ENCODE assay signal across 8 cellular contexts in genomic region chr18:63505566-63506335, GRCh38. TPM values are rescaled to one million over a fixed set of nuclear protein-coding genes. Genes with fewer than 3 reads are reported as not detected.
DNase-seq lines count a peak whose midpoint lies in the region; ATAC-seq, FAIRE-seq and TF ChIP-seq lines count a peak whose summit lies in the region.

No MANE protein-coding gene starts in this region.

- H3K36me3 Mint-ChIP-seq in nephron progenitor cell (ENCODE audit: low read depth), result no peaks in the 10 kb centered on the region

- H3K4me3 Mint-ChIP-seq in nephron progenitor cell, result no peak overlapping the region

- H3K4me1 ChIP-seq in Karpas-422 (ENCODE audit: low read length) (no peaks in the 10 kb centered on the region), GM12878 (ENCODE audit: control insufficient read depth, insufficient read depth, low read length) (no peaks in the 10 kb centered on the region)

- H3K9ac ChIP-seq in Karpas-422 (ENCODE audit: low read length), result no peak overlapping the region
- H3K9ac ChIP-seq in GM12878 (ENCODE audit: control insufficient read depth, insufficient read depth, low read length), result no peak overlapping the region

- H3K9me3 Mint-ChIP-seq in nephron progenitor cell, result no peaks in the 10 kb centered on the region

- H3K4me3 ChIP-seq in Karpas-422 (ENCODE audit: low read length), result no peak overlapping the region
- H3K4me3 ChIP-seq in GM12878, result no peak overlapping the region

- H3K36me3 ChIP-seq in Karpas-422 (ENCODE audit: insufficient read depth, low read length) (no peaks in the 10 kb centered on the region), GM12878 (ENCODE audit: control insufficient read depth in 2 of 2, insufficient read depth in 2 of 2, low read length in 1 of 2) (no peaks in the 10 kb centered on the region)

- SMC1A ChIA-PET in GM12878 (lab: Charles Lee; ENCODE audit: uncharacterized antibody, unreplicated experiment), result interaction anchor here (1.1 to 1.2 kb wide), 2 partner anchors 17 to 57 kb away, joined by 3 read pairs; no protein-coding TSS in a partner anchor

- H4K20me1 ChIP-seq in Karpas-422 (ENCODE audit: insufficient read depth, low read depth, low read length), result no peaks in the 10 kb centered on the region
- no peaks in the 10 kb centered on the region for H4K20me1 ChIP-seq in GM12878 (ENCODE audit: control insufficient read depth, insufficient read depth)

- FAIRE-seq in GM12878 (lab: Jason Lieb, UNC), result no peak
- FAIRE-seq in GM12892 (lab: Jason Lieb, UNC), result no peak

- no peaks in the 10 kb centered on the region for H3K9me2 ChIP-seq in Karpas-422 (replicated peaks; ENCODE audit: insufficient read depth, low read length)

- 0 out of 2 replicates have a peak, but pooled peaks cover 2% of the 10 kb centered on the region for H3K27me3 ChIP-seq in Karpas-422 (ENCODE audit: low read length)
- no peaks in the 10 kb centered on the region for H3K27me3 ChIP-seq in GM12878 (replicated peaks in 1 of 2; ENCODE audit: control insufficient read depth in 2 of 2, insufficient read depth in 2 of 2, low read length in 1 of 2)

- H3K9me3 ChIP-seq in Karpas-422 (ENCODE audit: low read length) (no peaks in the 10 kb centered on the region), GM12878 (replicated peaks; ENCODE audit: control insufficient read depth, insufficient read depth, low read length) (no peaks in the 10 kb centered on the region)

- TF ChIP-seq POLR2A in GM12878 (IDR thresholded peaks at IDR 0.05; ENCODE audit: low read depth, low read length) (no peak), GM12892 (IDR thresholded peaks at IDR 0.05; ENCODE audit: low read depth, low read length) (no peak)

- TF ChIP-seq CTCF in GM12878 (IDR thresholded peaks at IDR 0.05 in 2 of 3, conservative IDR thresholded peaks at IDR 0.05 in 1 of 3; ENCODE audit: control insufficient read depth in 2 of 3, extremely low read depth in 1 of 3, insufficient read depth in 1 of 3, low read depth in 3 of 3, low read length in 3 of 3), result peak; percentile 41 to 67 (median 66)
- peak; percentile 61 for TF ChIP-seq CTCF in nephron progenitor cell (IDR thresholded peaks at IDR 0.05)

- POLR2A ChIA-PET in GM12878 (lab: Charles Lee), result no interaction called here

- H3K27ac ChIP-seq in Karpas-422 (ENCODE audit: low read length) (no peak overlapping the region), GM12878 (ENCODE audit: control insufficient read depth, insufficient read depth) (no peak overlapping the region)

- peaks cover 14% of the 10 kb centered on the region for H3K4me1 Mint-ChIP-seq in nephron progenitor cell

- RAD21 ChIA-PET in GM12878 (lab: Charles Lee; ENCODE audit: unreplicated experiment), result no interaction called here

- WGBS in GM12878 (ENCODE audit: insufficient coverage, insufficient replicate concordance, low lambda C conversion rate, missing lambda C conversion rate), result 24% methylated on average over 2 of the region's 2 CpGs

- H2AFZ ChIP-seq in Karpas-422 (ENCODE audit: low read length) (no peak overlapping the region), GM12878 (ENCODE audit: control insufficient read depth, low read depth, low read length) (no peak overlapping the region)

- no peak for TF ChIP-seq EP300 in GM12878 (IDR thresholded peaks at IDR 0.05; ENCODE audit: borderline replicate concordance in 1 of 2, control insufficient read depth in 1 of 2, low read depth in 2 of 2, low read length in 2 of 2)

- H3K27me3 Mint-ChIP-seq in nephron progenitor cell (ENCODE audit: low read depth, poor library complexity), result peaks cover 3% of the 10 kb centered on the region

- peak; percentile 61 for TF ChIP-seq RAD21 in GM12878 (IDR thresholded peaks at IDR 0.05; ENCODE audit: insufficient read depth, low read depth, low read length)

- in situ Hi-C loops in GM12878 (cut with MboI), result loop anchor here (25.0 kb wide), 1 partner anchor 482 kb away; no protein-coding TSS in a partner anchor

- no TSS peak for BruUV-seq in GM12878 (replicated peaks; lab: Mats Ljungman, UMichigan)

- no peak overlapping the region for H3K27ac Mint-ChIP-seq in nephron progenitor cell

- peak; percentile 51 for DNase-seq in stimulated activated CD4-positive, alpha-beta T cell treated with anti-CD3 and anti-CD28 coated beads, Interleukin-15, amount 100 ng/mL, for 24 hours
- no peak for DNase-seq in stimulated activated CD4-positive, alpha-beta T cell treated with anti-CD3 and anti-CD28 coated beads, Interleukin-4, amount 100 ng/mL, for 4 hours
- DNase-seq in Karpas-422 (peak; percentile 88), GM12878 (ENCODE audit: low read depth, low spot score) (no peak), nephron progenitor cell (peak; percentile 36), GM12892 (ENCODE audit: insufficient read length) (no peak)

- intact Hi-C loops in GM12878 (cut with micrococcal nuclease; ENCODE audit: unreplicated experiment), result no loop called here

- CTCF ChIA-PET in GM12878 (lab: Yijun Ruan, JAX), result interaction anchor here (0.5 to 9.3 kb wide), 11 partner anchors 8 to 681 kb away, joined by 3 to 91 read pairs (median 4); no protein-coding TSS in a partner anchor

- H3K4me2 ChIP-seq in Karpas-422 (ENCODE audit: low read depth, low read length, poor library complexity, severe bottlenecking), result no peak overlapping the region
- H3K4me2 ChIP-seq in GM12878 (ENCODE audit: control insufficient read depth, insufficient read depth), result no peak overlapping the region

- H3K79me2 ChIP-seq in Karpas-422 (ENCODE audit: low read length) (no peaks in the 10 kb centered on the region), GM12878 (ENCODE audit: control insufficient read depth, insufficient read depth, low read length) (no peaks in the 10 kb centered on the region)

- ATAC-seq in GM12878, result peak; percentile 85
- ATAC-seq in GM19463 (IDR thresholded peaks at IDR 0.05; ENCODE audit: unreplicated experiment), result no peak
- no peak for ATAC-seq in GM21515 (IDR thresholded peaks at IDR 0.05; ENCODE audit: unreplicated experiment)

TF ChIP-seq in GM12878, 131 proteins besides CTCF, POLR2A, EP300 and RAD21 (continues in another document):
- TF ChIP-seq TARDBP (IDR thresholded peaks at IDR 0.05; ENCODE audit: borderline replicate concordance) (no peak), MTA2 (IDR thresholded peaks at IDR 0.05; ENCODE audit: low read depth) (no peak), TCF12 (IDR thresholded peaks at IDR 0.05; ENCODE audit: low read depth, low read length) (no peak), BMI1 (IDR thresholded peaks at IDR 0.05; ENCODE audit: borderline replicate concordance) (no peak), NKRF (conservative IDR thresholded peaks at IDR 0.05) (no peak)

RNA-seq across cellular contexts. Expression of gene SERPINB5, which starts 29.0 kb away (rescaled TPM):
- 1.0 TPM in 1 of 2 replicates, not detected in the other for total RNA-seq in Karpas-422 (2014; rRNA removed; shearing (Covaris generic); ENCODE audit: low replicate concordance)
- not detected in 2 replicates for total RNA-seq in GM12878 (2013; cell fraction: nucleolus; rRNA removed)
- total RNA-seq in GM12878 (2014; rRNA removed), result 0.05 TPM in 1 of 2 replicates, not detected in the other
- not detected in 2 replicates for total RNA-seq in GM12878 (2014; rRNA removed; fragmentation: Illumina TruSeq; extraction: Trizol)
- not detected in 2 replicates for total RNA-seq in GM12878 (2021)
- polyA plus RNA-seq in GM12878 (2011; ENCODE audit: low read depth), result not detected
- polyA plus RNA-seq in GM12878 (2011; rRNA removed), result 0.04 TPM in 1 of 2 replicates, not detected in the other
- polyA plus RNA-seq in GM12878 (2011; cell fraction: cytosol; rRNA removed), result not detected in 2 replicates
- polyA plus RNA-seq in GM12878 (2011; cell fraction: nucleus; rRNA removed), result not detected in 2 replicates
- not detected in 2 replicates for polyA plus RNA-seq in GM12878 (2012)
- polyA plus RNA-seq in GM12878 (2014; fragmentation: Illumina TruSeq; extraction: Trizol), result 0.03 TPM in 1 of 2 replicates, not detected in the other
- polyA plus RNA-seq in GM12878 (2014; fragmentation: Nextera tagmentation; extraction: Ambion mirVana), result not detected
- polyA plus RNA-seq in GM12878 (2014; rRNA removed), result not detected in 2 replicates
- polyA plus RNA-seq in GM12878 (2016; fragmentation: Nextera tagmentation; extraction: Ambion mirVana), result not detected
- polyA minus RNA-seq in GM12878 (2011; rRNA and poly(A)+ RNA removed), result not detected in 2 replicates
- polyA minus RNA-seq in GM12878 (2011; cell fraction: cytosol; rRNA and poly(A)+ RNA removed), result 0.83 TPM in 1 of 2 replicates, not detected in the other
- polyA minus RNA-seq in GM12878 (2011; cell fraction: nucleus; rRNA and poly(A)+ RNA removed), result not detected in 2 replicates
- not detected for polyA plus RNA-seq in GM12892 (2012; ENCODE audit: missing spikeins)

RNA-seq across cellular contexts. Expression of gene SERPINB12, which starts 36.4 kb away (rescaled TPM):
- total RNA-seq in Karpas-422 (2014; rRNA removed; shearing (Covaris generic); ENCODE audit: low replicate concordance), result not detected in 2 replicates
- total RNA-seq in GM12878 (2013; cell fraction: nucleolus; rRNA removed), result not detected in 2 replicates
- not detected in 2 replicates for total RNA-seq in GM12878 (2014; rRNA removed)
- total RNA-seq in GM12878 (2014; rRNA removed; fragmentation: Illumina TruSeq; extraction: Trizol), result not detected in 2 replicates
- total RNA-seq in GM12878 (2021), result not detected in 2 replicates
- not detected for polyA plus RNA-seq in GM12878 (2011; ENCODE audit: low read depth)
- polyA plus RNA-seq in GM12878 (2011; rRNA removed), result not detected in 2 replicates
- not detected in 2 replicates for polyA plus RNA-seq in GM12878 (2011; cell fraction: cytosol; rRNA removed)
- polyA plus RNA-seq in GM12878 (2011; cell fraction: nucleus; rRNA removed), result not detected in 2 replicates
- not detected in 2 replicates for polyA plus RNA-seq in GM12878 (2012)
- polyA plus RNA-seq in GM12878 (2014; fragmentation: Illumina TruSeq; extraction: Trizol), result not detected in 2 replicates
- polyA plus RNA-seq in GM12878 (2014; fragmentation: Nextera tagmentation; extraction: Ambion mirVana), result not detected
- not detected in 2 replicates for polyA plus RNA-seq in GM12878 (2014; rRNA removed)
- not detected for polyA plus RNA-seq in GM12878 (2016; fragmentation: Nextera tagmentation; extraction: Ambion mirVana)
- not detected in 2 replicates for polyA minus RNA-seq in GM12878 (2011; rRNA and poly(A)+ RNA removed)
- not detected in 2 replicates for polyA minus RNA-seq in GM12878 (2011; cell fraction: cytosol; rRNA and poly(A)+ RNA removed)
- not detected in 2 replicates for polyA minus RNA-seq in GM12878 (2011; cell fraction: nucleus; rRNA and poly(A)+ RNA removed)
- not detected for polyA plus RNA-seq in GM12892 (2012; ENCODE audit: missing spikeins)

Comparison
In these comparisons a context has a peak if more than half of its experiments do, and no peak if none do; other contexts are left out.
1. DNase-seq: peak in stimulated activated CD4-positive, alpha-beta T cell treated with anti-CD3 and anti-CD28 coated beads, Interleukin-15, amount 100 ng/mL, for 24 hours (single experiment), Karpas-422 (single experiment) and nephron progenitor cell (single experiment); none in stimulated activated CD4-positive, alpha-beta T cell treated with anti-CD3 and anti-CD28 coated beads, Interleukin-4, amount 100 ng/mL, for 4 hours (0 of 2), GM12878 (single experiment) and GM12892 (single experiment).